ENCODE assay signal across 22 cellular contexts in genomic region chr18:11798271-11798670, GRCh38.
"Had no signal": no experiment of that assay in that cellular context is flagged by ENCODE, and none has a peak within 500 bp of the region (broad histone marks: within the 10 kb centered on the region; RNA-seq: fewer than 3 reads in every experiment).

No MANE protein-coding gene starts in this region.

- FAIRE-seq: colon, endothelial cell of umbilical vein, frontal cortex, islet of Langerhans, keratinocyte had no signal

- H3K36me3 Mint-ChIP-seq: naive thymus-derived CD4-positive, alpha-beta T cell had no signal

- H3K4me3 Mint-ChIP-seq: naive thymus-derived CD4-positive, alpha-beta T cell had no signal

- H3K4me1 ChIP-seq: esophagus muscularis mucosa, foreskin keratinocyte, gastroesophageal sphincter, heart left ventricle, left lung, lower lobe of right lung had no signal

- H3K36me3 ChIP-seq: esophagus muscularis mucosa, gastroesophageal sphincter, heart left ventricle, left lung, lower lobe of right lung had no signal

- H3K4me1 Mint-ChIP-seq: naive thymus-derived CD4-positive, alpha-beta T cell had no signal

- DNase-seq: dermis blood vessel endothelial cell; dorsolateral prefrontal cortex; effector CD4-positive, alpha-beta T cell; effector memory CD4-positive, alpha-beta T cell; foreskin keratinocyte; heart left ventricle; hippocampal formation; left cardiac atrium; left lung; left ventricle myocardium superior; lower lobe of right lung; mesenchymal stem cell; midbrain; naive thymus-derived CD4-positive, alpha-beta T cell had no signal

- H3K27me3 ChIP-seq: dorsolateral prefrontal cortex, esophagus muscularis mucosa, foreskin keratinocyte, gastroesophageal sphincter, heart left ventricle, left lung had no signal

- H3K9me3 ChIP-seq: esophagus muscularis mucosa, gastroesophageal sphincter, heart left ventricle, left lung, lower lobe of right lung had no signal

- H3K4me3 ChIP-seq: coronary artery, dorsolateral prefrontal cortex, esophagus muscularis mucosa, gastroesophageal sphincter, heart left ventricle, left lung, lower lobe of right lung had no signal

- ATAC-seq: foreskin keratinocyte; gastroesophageal sphincter; heart left ventricle; left cardiac atrium; left lung; left ventricle myocardium superior; lower lobe of right lung; naive thymus-derived CD4-positive, alpha-beta T cell had no signal

- H3K27ac ChIP-seq: coronary artery, dorsolateral prefrontal cortex, esophagus muscularis mucosa, foreskin keratinocyte, gastroesophageal sphincter, heart left ventricle, left lung, lower lobe of right lung had no signal

- H3K27ac Mint-ChIP-seq: naive thymus-derived CD4-positive, alpha-beta T cell had no signal

- H3K9me3 Mint-ChIP-seq: naive thymus-derived CD4-positive, alpha-beta T cell had no signal
